In genomic region chr10:11213156-11213555, GRCh38 we compare ENCODE assay signal across 16 cellular contexts.
A peak's percentile ranks its signal among the peaks of the same experiment; 100 is the strongest.
DNase-seq lines count a peak whose midpoint lies in the region; ATAC-seq and TF ChIP-seq lines count a peak whose summit lies in the region.
"Had no signal": no experiment of that assay in that cellular context is flagged by ENCODE, and none has a peak within 500 bp of the region (broad histone marks: within the 10 kb centered on the region; RNA-seq: fewer than 3 reads in every experiment).

No MANE protein-coding gene starts in this region.

- TF ChIP-seq CTCF in cardiac muscle cell (IDR thresholded peaks at IDR 0.05; ENCODE audit: low read depth, low read length) (no peak), WERI-Rb-1 (IDR thresholded peaks at IDR 0.05; ENCODE audit: low read depth, low read length) (no peak), colonic mucosa (IDR thresholded peaks at IDR 0.05) (no peak)

- no peak for DNase-seq in cardiac muscle cell (ENCODE audit: low read depth in 1 of 2, low spot score in 1 of 2)
- DNase-seq in cardiac septum (ENCODE audit: low spot score) = no peak
- peak; percentile 6 for DNase-seq in WERI-Rb-1
- DNase-seq in stimulated activated naive CD8-positive, alpha-beta T cell treated with anti-CD3 and anti-CD28 coated beads, Interleukin-15, amount 100 ng/mL, for 72 hours = no peak
- DNase-seq in COLO668 (lab: John Stamatoyannopoulos, UW; ENCODE audit: unreplicated experiment) = no peak
- no peak for DNase-seq in colonic mucosa
- DNase-seq in NCI-H69 (lab: John Stamatoyannopoulos, UW) = no peak
- DNase-seq: body of pancreas, foreskin keratinocyte, GOT3, NCI-H446 treated with DMSO at 0.1 percent for 48 hours, PC-9, trophoblast cell had no signal

- no peaks in the 10 kb centered on the region for H3K27me3 Mint-ChIP-seq in stimulated activated naive CD8-positive, alpha-beta T cell treated with anti-CD3 and anti-CD28 coated beads, Interleukin-15, amount 100 ng/mL, for 72 hours

- no peaks in the 10 kb centered on the region for H3K9me3 Mint-ChIP-seq in stimulated activated naive CD8-positive, alpha-beta T cell treated with anti-CD3 and anti-CD28 coated beads, Interleukin-15, amount 100 ng/mL, for 72 hours

- intact Hi-C loops in cardiac septum (cut with DNase I) (no loop called here), colonic mucosa (cut with DNase I) (no loop called here)

- H3K4me1 ChIP-seq in cardiac muscle cell (ENCODE audit: low read depth) = peaks cover 35% of the 10 kb centered on the region
- peaks cover 3% of the 10 kb centered on the region for H3K4me1 ChIP-seq in iPS-15b (ENCODE audit: control insufficient read depth, insufficient read depth, low read length)
- peaks cover 3% of the 10 kb centered on the region for H3K4me1 ChIP-seq in colonic mucosa
- H3K4me1 ChIP-seq: foreskin keratinocyte had no signal

- H3K27ac Mint-ChIP-seq in stimulated activated naive CD8-positive, alpha-beta T cell treated with anti-CD3 and anti-CD28 coated beads, Interleukin-15, amount 100 ng/mL, for 72 hours = peak overlapping the region; percentile 69 to 81
- H3K27ac Mint-ChIP-seq: progenitor cell of endocrine pancreas had no signal

- peak overlapping the region; percentile 38 to 81 for H3K4me3 Mint-ChIP-seq in stimulated activated naive CD8-positive, alpha-beta T cell treated with anti-CD3 and anti-CD28 coated beads, Interleukin-15, amount 100 ng/mL, for 72 hours

- no peak overlapping the region for H3K4me3 ChIP-seq in cardiac muscle cell
- no peak overlapping the region for H3K4me3 ChIP-seq in WERI-Rb-1 (ENCODE audit: low read depth, low read length)
- H3K4me3 ChIP-seq in iPS-15b (ENCODE audit: low read depth, low read length) = no peak overlapping the region
- H3K4me3 ChIP-seq in colonic mucosa = no peak overlapping the region
- H3K4me3 ChIP-seq: body of pancreas, PC-9 had no signal

- H3K36me3 ChIP-seq in cardiac muscle cell (peaks cover 2% of the 10 kb centered on the region), WERI-Rb-1 (no peaks in the 10 kb centered on the region), iPS-15b (ENCODE audit: control insufficient read depth, insufficient read depth, low read length) (no peaks in the 10 kb centered on the region), colonic mucosa (no peaks in the 10 kb centered on the region)

- H3K4me1 Mint-ChIP-seq in stimulated activated naive CD8-positive, alpha-beta T cell treated with anti-CD3 and anti-CD28 coated beads, Interleukin-15, amount 100 ng/mL, for 72 hours = peaks cover 99% of the 10 kb centered on the region

- H3K27ac ChIP-seq in cardiac muscle cell (peak overlapping the region; percentile 33), WERI-Rb-1 (no peak overlapping the region), colonic mucosa (no peak overlapping the region)
- H3K27ac ChIP-seq: body of pancreas, foreskin keratinocyte, PC-9 had no signal

- no peaks in the 10 kb centered on the region for H3K27me3 ChIP-seq in cardiac muscle cell
- H3K27me3 ChIP-seq in WERI-Rb-1 (ENCODE audit: insufficient read depth, low read depth, severe bottlenecking) = no peaks in the 10 kb centered on the region
- H3K27me3 ChIP-seq in iPS-15b (ENCODE audit: control insufficient read depth, insufficient read depth, low read length) = no peaks in the 10 kb centered on the region
- no peaks in the 10 kb centered on the region for H3K27me3 ChIP-seq in colonic mucosa
- H3K27me3 ChIP-seq: body of pancreas, foreskin keratinocyte had no signal

- H3K9me3 ChIP-seq in cardiac muscle cell (ENCODE audit: low read depth) (no peaks in the 10 kb centered on the region), WERI-Rb-1 (ENCODE audit: severe bottlenecking) (no peaks in the 10 kb centered on the region), iPS-15b (ENCODE audit: control insufficient read depth, insufficient read depth, low read length) (no peaks in the 10 kb centered on the region), colonic mucosa (no peaks in the 10 kb centered on the region)
- H3K9me3 ChIP-seq: body of pancreas had no signal

- H3K9ac ChIP-seq in iPS-15b (ENCODE audit: low read depth, low read length) (peak overlapping the region; percentile 16), colonic mucosa (ENCODE audit: low read depth in 2 of 2, low read length in 2 of 2) (no peak overlapping the region)

- ATAC-seq in stimulated activated naive CD8-positive, alpha-beta T cell treated with anti-CD3 and anti-CD28 coated beads, Interleukin-15, amount 100 ng/mL, for 72 hours = no peak
- ATAC-seq: body of pancreas, foreskin keratinocyte, HepG2 had no signal
